ENCODE assay signal across 27 cellular contexts in the genomic region with DNA sequence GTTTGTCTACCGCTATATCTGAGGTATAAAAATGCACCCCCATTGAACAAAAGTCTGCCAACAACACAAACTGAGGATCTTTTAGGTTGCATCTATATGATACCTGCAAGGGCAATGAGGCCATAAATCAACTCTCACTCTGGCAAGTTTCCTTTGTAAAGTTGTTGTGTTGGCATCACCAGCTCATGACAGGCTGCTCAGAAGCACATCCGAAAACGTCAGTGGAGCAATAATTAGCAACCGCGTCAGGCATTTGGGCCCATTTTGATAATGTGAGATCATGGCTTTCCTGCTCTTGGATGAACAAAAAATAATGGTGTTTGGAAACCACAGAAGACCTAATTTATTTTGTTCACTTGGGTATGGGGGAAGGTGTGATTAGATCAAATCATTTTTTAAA. TPM values are rescaled to one million over a fixed set of nuclear protein-coding genes. Genes with fewer than 3 reads are reported as not detected.
"Had no signal": no experiment of that assay in that cellular context is flagged by ENCODE, and none has a peak within 500 bp of the region (broad histone marks: within the 10 kb centered on the region; RNA-seq: fewer than 3 reads in every experiment).

No MANE protein-coding gene starts in this region.

- H3K36me3 Mint-ChIP-seq: natural killer cell treated with Interleukin-12 subunit alpha and Interleukin-12 subunit beta and Interleukin-15 and Interleukin-18, amount 100 ng/mL, for 72 hours; stimulated activated effector memory CD8-positive, alpha-beta T cell treated with anti-CD3 and anti-CD28 coated beads, Interleukin-12 subunit alpha, Interleukin-12 subunit beta, amount 100 ng/mL, for 72 hours; stimulated activated naive B cell treated with anti-CD40 and anti-IgM and Interleukin-4, amounts not matched to agents 10 μg/mL and 1 μg/mL and 100 μg/mL, for 72 hours had no signal

- H3K4me3 Mint-ChIP-seq: natural killer cell treated with Interleukin-12 subunit alpha and Interleukin-12 subunit beta and Interleukin-15 and Interleukin-18, amount 100 ng/mL, for 72 hours; nephron progenitor cell; neural crest cell; stimulated activated effector memory CD8-positive, alpha-beta T cell treated with anti-CD3 and anti-CD28 coated beads, Interleukin-12 subunit alpha, Interleukin-12 subunit beta, amount 100 ng/mL, for 72 hours; stimulated activated naive B cell treated with anti-CD40 and anti-IgM and Interleukin-4, amounts not matched to agents 10 μg/mL and 1 μg/mL and 100 μg/mL, for 72 hours; stimulated activated naive CD8-positive, alpha-beta T cell treated with anti-CD3 and anti-CD28 coated beads, Interleukin-15, Interleukin-2, amounts not matched to agents 100 ng/mL and 50 ng/mL, for 24 hours had no signal

- H3K4me3 ChIP-seq: pancreas, prostate gland, right lobe of liver, sigmoid colon, stomach, thoracic aorta, thyroid gland, tibial nerve, upper lobe of left lung, vagina had no signal

- H3K9me3 Mint-ChIP-seq: natural killer cell treated with Interleukin-12 subunit alpha and Interleukin-12 subunit beta and Interleukin-15 and Interleukin-18, amount 100 ng/mL, for 72 hours; stimulated activated effector memory CD8-positive, alpha-beta T cell treated with anti-CD3 and anti-CD28 coated beads, Interleukin-12 subunit alpha, Interleukin-12 subunit beta, amount 100 ng/mL, for 72 hours; stimulated activated naive B cell treated with anti-CD40 and anti-IgM and Interleukin-4, amounts not matched to agents 10 μg/mL and 1 μg/mL and 100 μg/mL, for 72 hours; stimulated activated naive CD8-positive, alpha-beta T cell treated with anti-CD3 and anti-CD28 coated beads, Interleukin-15, Interleukin-2, amounts not matched to agents 100 ng/mL and 50 ng/mL, for 24 hours had no signal

- H3K4me1 Mint-ChIP-seq: neural crest cell; stimulated activated naive B cell treated with anti-CD40 and anti-IgM and Interleukin-4, amounts not matched to agents 10 μg/mL and 1 μg/mL and 100 μg/mL, for 72 hours had no signal

- H3K27me3 ChIP-seq: neutrophil, pancreas, right lobe of liver, sigmoid colon, stomach, thyroid gland, tibial nerve, upper lobe of left lung, vagina had no signal

- H3K27ac Mint-ChIP-seq: natural killer cell treated with Interleukin-12 subunit alpha and Interleukin-12 subunit beta and Interleukin-15 and Interleukin-18, amount 100 ng/mL, for 72 hours; nephron progenitor cell; stimulated activated effector memory CD8-positive, alpha-beta T cell treated with anti-CD3 and anti-CD28 coated beads, Interleukin-12 subunit alpha, Interleukin-12 subunit beta, amount 100 ng/mL, for 72 hours; stimulated activated naive B cell treated with anti-CD40 and anti-IgM and Interleukin-4, amounts not matched to agents 10 μg/mL and 1 μg/mL and 100 μg/mL, for 72 hours; stimulated activated naive CD8-positive, alpha-beta T cell treated with anti-CD3 and anti-CD28 coated beads, Interleukin-15, Interleukin-2, amounts not matched to agents 100 ng/mL and 50 ng/mL, for 24 hours had no signal

- DNase-seq: nephron progenitor cell; nucleus accumbens; pancreas; right cardiac atrium; right lobe of liver; sigmoid colon; small intestine; stimulated activated CD4-positive, alpha-beta T cell treated with anti-CD3 and anti-CD28 coated beads, Interleukin-15, amount 100 ng/mL, for 24 hours; stimulated activated CD4-positive, alpha-beta T cell treated with anti-CD3 and anti-CD28 coated beads, Interleukin-2, amount 100 ng/mL, for 24 hours; stimulated activated CD4-positive, alpha-beta T cell treated with anti-CD3 and anti-CD28 coated beads, Interleukin-2, amount 100 ng/mL, for 48 hours; stimulated activated CD4-positive, alpha-beta T cell treated with anti-CD3 and anti-CD28 coated beads, Interleukin-4, amount 100 ng/mL, for 24 hours; stimulated activated naive B cell treated with anti-CD40 and anti-IgM and Interleukin-4, amounts not matched to agents 10 μg/mL and 1 μg/mL and 100 μg/mL, for 72 hours; stimulated activated naive CD4-positive, alpha-beta T cell treated with Interleukin-2 at 50 U/mL for 16 hours; stomach; thyroid gland; trophoblast cell; upper lobe of left lung had no signal

- H3K9me3 ChIP-seq: neutrophil, pancreas, prostate gland, right lobe of liver, sigmoid colon, stomach, thoracic aorta, thyroid gland, tibial nerve, upper lobe of left lung, vagina had no signal

- ATAC-seq: natural killer cell treated with Interleukin-12 subunit alpha and Interleukin-12 subunit beta and Interleukin-15 and Interleukin-18, amount 100 ng/mL, for 72 hours; pancreas; right cardiac atrium; right lobe of liver; stimulated activated effector memory CD8-positive, alpha-beta T cell treated with anti-CD3 and anti-CD28 coated beads, Interleukin-12 subunit alpha, Interleukin-12 subunit beta, amount 100 ng/mL, for 72 hours; stimulated activated naive B cell treated with anti-CD40 and anti-IgM and Interleukin-4, amounts not matched to agents 10 μg/mL and 1 μg/mL and 100 μg/mL, for 72 hours had no signal

- H3K4me1 ChIP-seq: pancreas, prostate gland, right lobe of liver, sigmoid colon, stomach, thyroid gland, tibial nerve, upper lobe of left lung, vagina had no signal

- H3K27ac ChIP-seq: neutrophil, pancreas, prostate gland, right lobe of liver, sigmoid colon, thoracic aorta, thyroid gland, tibial nerve, upper lobe of left lung, vagina had no signal

- H3K36me3 ChIP-seq: neutrophil, pancreas, prostate gland, right lobe of liver, sigmoid colon, stomach, thoracic aorta, thyroid gland, tibial nerve, upper lobe of left lung, vagina had no signal

RNA-seq across cellular contexts. Expression of gene SLC22A3, which starts 12.0 kb away (rescaled TPM):
- total RNA-seq: natural killer cell treated with Interleukin-12 subunit alpha and Interleukin-12 subunit beta and Interleukin-15 and Interleukin-18, amount 100 ng/mL, for 72 hours; osteocyte had no signal
